22 cellular contexts compared by ENCODE assay signal in genomic region chr12:110171186-110171538, GRCh38. TPM values are rescaled to one million over a fixed set of nuclear protein-coding genes. Genes with fewer than 3 reads are reported as not detected.
DNase-seq lines count a peak whose midpoint lies in the region; ATAC-seq, FAIRE-seq and TF ChIP-seq lines count a peak whose summit lies in the region.
"Had no signal": no experiment of that assay in that cellular context is flagged by ENCODE, and none has a peak within 500 bp of the region (broad histone marks: within the 10 kb centered on the region; RNA-seq: fewer than 3 reads in every experiment).

No MANE protein-coding gene starts in this region.

- TF ChIP-seq CTCF in endodermal cell (conservative IDR thresholded peaks at IDR 0.05) = no peak
- TF ChIP-seq CTCF in pancreas (IDR thresholded peaks at IDR 0.05) = no peak

- H3K27me3 ChIP-seq in endodermal cell (ENCODE audit: control insufficient read depth, insufficient read depth, low read length, poor library complexity, severe bottlenecking) = no peaks in the 10 kb centered on the region
- no peaks in the 10 kb centered on the region for H3K27me3 ChIP-seq in right cardiac atrium (ENCODE audit: control insufficient read depth, insufficient read depth)
- no peaks in the 10 kb centered on the region for H3K27me3 ChIP-seq in skeletal muscle tissue (ENCODE audit: control insufficient read depth in 3 of 3, insufficient read depth in 3 of 3, low read length in 3 of 3)
- H3K27me3 ChIP-seq in pancreas = no peaks in the 10 kb centered on the region

- H3K9me3 ChIP-seq in endodermal cell (ENCODE audit: control insufficient read depth, low read length) (peaks cover 33% of the 10 kb centered on the region), right cardiac atrium (ENCODE audit: control insufficient read depth, low read length) (no peaks in the 10 kb centered on the region), skeletal muscle tissue (ENCODE audit: control insufficient read depth in 3 of 3, low read length in 3 of 3) (no peaks in the 10 kb centered on the region), pancreas (no peaks in the 10 kb centered on the region)

- peaks cover 4% of the 10 kb centered on the region for H3K4me1 Mint-ChIP-seq in endodermal cell

- H3K27ac ChIP-seq in endodermal cell (ENCODE audit: low read depth, low read length) (peak overlapping the region; percentile 39), right cardiac atrium (ENCODE audit: low read length) (no peak overlapping the region), skeletal muscle tissue (ENCODE audit: low read depth, low read length) (peak overlapping the region; percentile 83), pancreas (no peak overlapping the region)
- H3K27ac ChIP-seq: 22Rv1 had no signal

- H3K36me3 Mint-ChIP-seq in endodermal cell (ENCODE audit: low read depth) = peaks cover 50% of the 10 kb centered on the region
- H3K36me3 Mint-ChIP-seq: CD14-positive monocyte had no signal

- FAIRE-seq in pancreas (lab: Jason Lieb, UNC) = no peak
- FAIRE-seq: HTR-8/SVneo, RCC 7860 had no signal

- H3K4me3 ChIP-seq in endodermal cell (ENCODE audit: low read length) (no peak overlapping the region), right cardiac atrium (ENCODE audit: low read length) (no peak overlapping the region), skeletal muscle tissue (ENCODE audit: low read length in 3 of 3) (peak overlapping the region in 1 of 3 donors; percentile 2), pancreas (no peak overlapping the region)

- DNase-seq in NCI-H82 (lab: John Stamatoyannopoulos, UW) (peak; percentile 47), NCI-H82 treated with DMSO at 0.1 percent for 48 hours (lab: John Stamatoyannopoulos, UW; ENCODE audit: unreplicated experiment) (no peak), endodermal cell (no peak), right cardiac atrium (no peak), islet precursor cell (no peak), pancreas (no peak), NCI-H1105 (lab: John Stamatoyannopoulos, UW) (no peak)
- DNase-seq: DMS79 treated with DMSO at 0.1 percent for 48 hours, H7, IMR-90, Kasumi-1, MM.1S, NCI-H1092, NCI-H2081, NCI-H446 treated with DMSO at 0.1 percent for 48 hours, NCI-H69, SHP77 had no signal

- H3K36me3 ChIP-seq in endodermal cell (ENCODE audit: control insufficient read depth, insufficient read depth, low read length) = peaks cover 50% of the 10 kb centered on the region
- H3K36me3 ChIP-seq in skeletal muscle tissue (ENCODE audit: control insufficient read depth in 3 of 3, insufficient read depth in 3 of 3, low read length in 3 of 3) = peaks cover 0 to 4% (median 2%) of the 10 kb centered on the region in 3 donors
- no peaks in the 10 kb centered on the region for H3K36me3 ChIP-seq in pancreas

- 91% methylated on average over 3 of the region's 3 CpGs; no CpG with 5 or more reads in 1 of the 2 experiments for WGBS in endodermal cell (ENCODE audit: insufficient coverage in 1 of 2, insufficient read length in 1 of 2), 2 experiments
- WGBS in right cardiac atrium = 72% methylated on average over 3 of the region's 3 CpGs
- 87% methylated on average over 3 of the region's 3 CpGs for WGBS in pancreas, 2 donors

- ATAC-seq in right cardiac atrium (peak; percentile 32 to 36), pancreas (no peak)

- H3K9me3 Mint-ChIP-seq in endodermal cell = peaks cover 18% of the 10 kb centered on the region

- intact Hi-C loops in right cardiac atrium (cut with DNase I) = no loop called here
- intact Hi-C loops in pancreas (cut with DNase I) = no loop called here

- H3K27me3 Mint-ChIP-seq in endodermal cell (ENCODE audit: insufficient read depth) = no peaks in the 10 kb centered on the region

- H3K27ac Mint-ChIP-seq in endodermal cell = no peak overlapping the region
- H3K27ac Mint-ChIP-seq: CD14-positive monocyte had no signal

- no peak overlapping the region for H3K9ac ChIP-seq in endodermal cell (ENCODE audit: extremely low read depth, low read length, poor library complexity, severe bottlenecking)
- H3K9ac ChIP-seq in skeletal muscle tissue (ENCODE audit: low read depth in 1 of 3, low read length in 3 of 3) = peak overlapping the region in 2 of 3 donors; percentile 40 to 61

- no peaks in the 10 kb centered on the region for H3K4me1 ChIP-seq in endodermal cell (ENCODE audit: control insufficient read depth, insufficient read depth, low read length)
- H3K4me1 ChIP-seq in right cardiac atrium (ENCODE audit: control insufficient read depth, insufficient read depth, low read length) = no peaks in the 10 kb centered on the region
- peaks cover 16 to 25% (median 23%) of the 10 kb centered on the region in 3 donors for H3K4me1 ChIP-seq in skeletal muscle tissue (ENCODE audit: control insufficient read depth in 3 of 3, insufficient read depth in 3 of 3, low read length in 3 of 3)
- no peaks in the 10 kb centered on the region for H3K4me1 ChIP-seq in pancreas

- H3K4me3 Mint-ChIP-seq in endodermal cell = no peak overlapping the region
- H3K4me3 Mint-ChIP-seq: CD14-positive monocyte had no signal

RNA-seq across cellular contexts. Expression of gene IFT81, which starts 47.0 kb away (rescaled TPM):
- total RNA-seq in endodermal cell (10 to 100 TPM; 20.2 to 29.6 TPM), right cardiac atrium (10 to 100 TPM in 3 of 4 donors, 1 to 10 TPM in 1; 9.6 to 14.9 (median 11.6) TPM), skeletal muscle tissue (18.3 TPM), pancreas (1 to 10 TPM; 2.1 to 5.9 (median 3.4) TPM)
- polyA plus RNA-seq in endodermal cell (2013, experiment 1 of 2) = 31.5 TPM
- polyA plus RNA-seq in endodermal cell (2013, experiment 2 of 2) = 36.8 TPM
- polyA plus RNA-seq in right cardiac atrium (7.6 TPM), pancreas (1 to 10 TPM; 2.5 to 7.2 TPM)

Comparison
In these comparisons a context has a peak if more than half of its experiments do, and no peak if none do; other contexts are left out.
1. H3K27ac ChIP-seq: peak in endodermal cell (single experiment) and skeletal muscle tissue (single experiment); none in right cardiac atrium (single experiment) and pancreas (0 of 4).
2. ATAC-seq: peak in right cardiac atrium (2 of 2); none in pancreas (0 of 4).